In genomic region chr10:86368046-86368445, GRCh38 we compare ENCODE assay signal across 16 cellular contexts. TPM values are rescaled to one million over a fixed set of nuclear protein-coding genes. Genes with fewer than 3 reads are reported as not detected.
DNase-seq lines count a peak whose midpoint lies in the region; ATAC-seq and TF ChIP-seq lines count a peak whose summit lies in the region.
"Had no signal": no experiment of that assay in that cellular context is flagged by ENCODE, and none has a peak within 500 bp of the region (broad histone marks: within the 10 kb centered on the region; RNA-seq: fewer than 3 reads in every experiment).

No MANE protein-coding gene starts in this region.

- no peaks in the 10 kb centered on the region for H3F3A ChIP-seq in GM23338 (replicated peaks; ENCODE audit: low read depth)

- ATAC-seq in GM23338, result no peak
- ATAC-seq: HCT116 had no signal

- H3K36me3 Mint-ChIP-seq in GM23338 (ENCODE audit: low read depth) (no peaks in the 10 kb centered on the region; the same call in 2 of the 3 replicates), nephron progenitor cell (ENCODE audit: low read depth) (no peaks in the 10 kb centered on the region)
- peaks cover 4% of the 10 kb centered on the region for H3K36me3 Mint-ChIP-seq in activated CD4-positive, alpha-beta T cell treated with anti-CD3 and anti-CD28 coated beads, Interleukin-2, amount 10 ng/mL, durations not matched to agents 24 days and 14 days (ENCODE audit: low read depth)

- H3K4me1 Mint-ChIP-seq in GM23338 (peaks cover 17% of the 10 kb centered on the region), nephron progenitor cell (peaks cover 15% of the 10 kb centered on the region)
- peaks cover 6% of the 10 kb centered on the region for H3K4me1 Mint-ChIP-seq in activated CD4-positive, alpha-beta T cell treated with anti-CD3 and anti-CD28 coated beads, Interleukin-2, amount 10 ng/mL, durations not matched to agents 24 days and 14 days

- no peaks in the 10 kb centered on the region for H3K9me2 ChIP-seq in GM23338 (ENCODE audit: insufficient read depth)

- H3K4me3 Mint-ChIP-seq in GM23338 (no peak overlapping the region; the same call in 2 of the 3 replicates), nephron progenitor cell (peak overlapping the region; percentile 66)
- no peak overlapping the region for H3K4me3 Mint-ChIP-seq in activated CD4-positive, alpha-beta T cell treated with anti-CD3 and anti-CD28 coated beads, Interleukin-2, amount 10 ng/mL, durations not matched to agents 24 days and 14 days

- H3K4me1 ChIP-seq in BLaER1 treated with 17β-estradiol and CSF1 and Interleukin-3, amounts not matched to agents 10 nM and 100 nM, result peaks cover 18 to 43% (median 27%) of the 10 kb centered on the region in 10 experiments; a peak in 19 of 20 replicates
- H3K4me1 ChIP-seq in GM23338 (ENCODE audit: insufficient read depth), result peaks cover 18% of the 10 kb centered on the region

- no peak for DNase-seq in GM23338 (ENCODE audit: low spot score)
- DNase-seq in dorsolateral prefrontal cortex, result peak in 6 of 10 donors; percentile 4 to 32 (median 18)
- DNase-seq in nephron progenitor cell, result no peak
- no peak for DNase-seq in NOMO-1 (lab: John Stamatoyannopoulos, UW; ENCODE audit: unreplicated experiment in 2 of 2)
- DNase-seq in activated CD4-positive, alpha-beta T cell treated with anti-CD3 and anti-CD28 coated beads, Interleukin-2, amount 10 ng/mL, durations not matched to agents 24 days and 14 days, result no peak
- no peak for DNase-seq in AML-193 (lab: John Stamatoyannopoulos, UW)
- DNase-seq: mesendoderm; NCI-H2081 treated with DMSO at 0.1 percent for 48 hours; NCI-H524; stimulated activated naive CD4-positive, alpha-beta T cell had no signal

- H3K4me2 ChIP-seq in BLaER1 treated with 17β-estradiol and CSF1 and Interleukin-3, amounts not matched to agents 10 nM and 100 nM, result peak overlapping the region in 6 of 11 experiments; percentile 97 to 98 (median 98); a peak in 6 of 22 replicates
- peak overlapping the region; percentile 78 for H3K4me2 ChIP-seq in GM23338
- H3K4me2 ChIP-seq: KMS-11 had no signal

- H3K27me3 ChIP-seq in BLaER1 treated with 17β-estradiol and CSF1 and Interleukin-3, amounts not matched to agents 10 nM and 100 nM, result peaks cover 63 to 83% (median 75%) of the 10 kb centered on the region in 11 experiments
- H3K27me3 ChIP-seq in GM23338 (ENCODE audit: insufficient read depth) (peaks cover 85% of the 10 kb centered on the region), dorsolateral prefrontal cortex (peaks cover 0 to 3% (median 0%) of the 10 kb centered on the region in 45 donors)

- H3K4me3 ChIP-seq in BLaER1 treated with 17β-estradiol and CSF1 and Interleukin-3, amounts not matched to agents 10 nM and 100 nM, result no peak overlapping the region
- H3K4me3 ChIP-seq in GM23338 (no peak overlapping the region), dorsolateral prefrontal cortex (peak overlapping the region in 38 of 59 donors; percentile 56 to 91 (median 80))

- no peak overlapping the region for H2AFZ ChIP-seq in GM23338

- H3K9me3 Mint-ChIP-seq in GM23338, result no peaks in the 10 kb centered on the region; the same call in none of the 3 replicates
- no peaks in the 10 kb centered on the region for H3K9me3 Mint-ChIP-seq in nephron progenitor cell
- no peaks in the 10 kb centered on the region for H3K9me3 Mint-ChIP-seq in activated CD4-positive, alpha-beta T cell treated with anti-CD3 and anti-CD28 coated beads, Interleukin-2, amount 10 ng/mL, durations not matched to agents 24 days and 14 days

- H3K9ac ChIP-seq in BLaER1 treated with 17β-estradiol and CSF1 and Interleukin-3, amounts not matched to agents 10 nM and 100 nM, result no peak overlapping the region
- H3K9ac ChIP-seq: KMS-11 had no signal

- H3K27ac ChIP-seq in BLaER1 treated with 17β-estradiol and CSF1 and Interleukin-3, amounts not matched to agents 10 nM and 100 nM, result no peak overlapping the region
- no peak overlapping the region for H3K27ac ChIP-seq in GM23338 (ENCODE audit: low read depth)
- peak overlapping the region in 17 of 59 donors; percentile 18 to 99 (median 94) for H3K27ac ChIP-seq in dorsolateral prefrontal cortex
- H3K27ac ChIP-seq: KMS-11, right atrium auricular region had no signal

- H3K27me3 Mint-ChIP-seq in GM23338 (ENCODE audit: insufficient read depth, low read depth, poor library complexity), result peaks cover 68% of the 10 kb centered on the region
- H3K27me3 Mint-ChIP-seq in nephron progenitor cell (ENCODE audit: low read depth, poor library complexity), result peaks cover 91% of the 10 kb centered on the region
- peaks cover 63% of the 10 kb centered on the region for H3K27me3 Mint-ChIP-seq in activated CD4-positive, alpha-beta T cell treated with anti-CD3 and anti-CD28 coated beads, Interleukin-2, amount 10 ng/mL, durations not matched to agents 24 days and 14 days

- H4K20me1 ChIP-seq in BLaER1 treated with 17β-estradiol and CSF1 and Interleukin-3, amounts not matched to agents 10 nM and 100 nM, result peaks cover 0 to 55% (median 38%) of the 10 kb centered on the region in 11 experiments; a peak in 17 of 22 replicates
- 0 out of 2 replicates have a peak, but pooled peaks cover 7% of the 10 kb centered on the region for H4K20me1 ChIP-seq in GM23338 (replicated peaks; ENCODE audit: insufficient read depth)

- no peaks in the 10 kb centered on the region for H3K36me3 ChIP-seq in BLaER1 treated with 17β-estradiol and CSF1 and Interleukin-3, amounts not matched to agents 10 nM and 100 nM
- H3K36me3 ChIP-seq in GM23338 (ENCODE audit: insufficient read depth), result no peaks in the 10 kb centered on the region
- H3K36me3 ChIP-seq: right atrium auricular region had no signal

- intact Hi-C loops in dorsolateral prefrontal cortex (cut with DNase I), result loop anchor here in 1 of 2 donors (5.0 kb wide), 3 partner anchors 106 to 371 kb away; no protein-coding TSS in a partner anchor
- intact Hi-C loops in activated CD4-positive, alpha-beta T cell treated with anti-CD3 and anti-CD28 coated beads, Interleukin-2, amount 10 ng/mL, durations not matched to agents 24 days and 14 days (cut with micrococcal nuclease), result no loop called here

- no peaks in the 10 kb centered on the region for H3K79me2 ChIP-seq in GM23338 (replicated peaks; ENCODE audit: insufficient read depth)

- no peaks in the 10 kb centered on the region; a peak in 1 of 22 replicates for H3K9me3 ChIP-seq in BLaER1 treated with 17β-estradiol and CSF1 and Interleukin-3, amounts not matched to agents 10 nM and 100 nM (replicated peaks in 1 of 11)
- H3K9me3 ChIP-seq: right atrium auricular region had no signal

- H3K27ac Mint-ChIP-seq in GM23338, result no peak overlapping the region
- no peak overlapping the region for H3K27ac Mint-ChIP-seq in nephron progenitor cell
- no peak overlapping the region for H3K27ac Mint-ChIP-seq in activated CD4-positive, alpha-beta T cell treated with anti-CD3 and anti-CD28 coated beads, Interleukin-2, amount 10 ng/mL, durations not matched to agents 24 days and 14 days

- no peak for TF ChIP-seq CTCF in GM23338 (conservative IDR thresholded peaks at IDR 0.05; ENCODE audit: low read depth in 2 of 2)
- TF ChIP-seq CTCF in dorsolateral prefrontal cortex (IDR thresholded peaks at IDR 0.05 in 54 of 56, conservative IDR thresholded peaks at IDR 0.05 in 2 of 56; ENCODE audit: low read depth in 1 of 56, partially characterized antibody in 56 of 56), result no peak
- TF ChIP-seq CTCF in nephron progenitor cell (IDR thresholded peaks at IDR 0.05), result no peak

TF ChIP-seq in GM23338, 12 proteins besides CTCF, POLR2A, EP300 and RAD21 (continues in another document):
- TF ChIP-seq REST (IDR thresholded peaks at IDR 0.05; ENCODE audit: unreplicated experiment) (no peak), EZH2 (IDR thresholded peaks at IDR 0.05; ENCODE audit: low read depth, unreplicated experiment) (peak; percentile 28), STAT1 (IDR thresholded peaks at IDR 0.05; ENCODE audit: unreplicated experiment) (no peak)

RNA-seq across cellular contexts. Expression of gene GRID1, which starts 1.5 kb away (rescaled TPM):
- 0.14 and 0.82 TPM in 2 replicates for total RNA-seq in GM23338 (2014; rRNA removed; shearing (Covaris generic))
- 0.09 and 0.15 TPM in 2 replicates for polyA plus RNA-seq in GM23338 (2016; fragmentation: Nextera tagmentation; extraction: Ambion mirVana)
- 10 to 100 TPM; 34.8 to 69.0 (median 50.5) TPM for total RNA-seq in dorsolateral prefrontal cortex
- not detected in 2 replicates for total RNA-seq in activated CD4-positive, alpha-beta T cell treated with anti-CD3 and anti-CD28 coated beads, Interleukin-2, amount 10 ng/mL, durations not matched to agents 24 days and 14 days
- total RNA-seq: endothelial cell of umbilical vein, fibroblast of villous mesenchyme had no signal
- polyA plus RNA-seq: endothelial cell of umbilical vein had no signal

Comparison
In these comparisons a context has a peak if more than half of its experiments do, and no peak if none do; other contexts are left out.
1. H3K4me3 ChIP-seq: peak in dorsolateral prefrontal cortex (38 of 59); none in BLaER1 treated with 17β-estradiol and CSF1 and Interleukin-3, amounts not matched to agents 10 nM and 100 nM (0 of 10) and GM23338 (single experiment).
2. DNase-seq: peak in dorsolateral prefrontal cortex (6 of 10); none in GM23338 (single experiment), nephron progenitor cell (single experiment), NOMO-1 (0 of 2), activated CD4-positive, alpha-beta T cell treated with anti-CD3 and anti-CD28 coated beads, Interleukin-2, amount 10 ng/mL, durations not matched to agents 24 days and 14 days (single experiment) and AML-193 (0 of 2).
3. RNA of gene GRID1, which starts 1.5 kb away (total RNA-seq): 34.8 to 69.0 TPM in dorsolateral prefrontal cortex; 0.14 to 0.82 TPM in GM23338 and not detected in activated CD4-positive, alpha-beta T cell treated with anti-CD3 and anti-CD28 coated beads, Interleukin-2, amount 10 ng/mL, durations not matched to agents 24 days and 14 days; every median in the first group is over 10 times any median in the second.